Comparison of ENCODE assay signal across 1 cellular context in genomic region chr6:144647971-144648651, GRCh38.
TF ChIP-seq lines count a peak whose summit lies in the region.

No MANE protein-coding gene starts in this region.

TF ChIP-seq in A549, 52 proteins besides CTCF, POLR2A, EP300 and RAD21 (continued from another document):
- TF ChIP-seq, protein P1, sequence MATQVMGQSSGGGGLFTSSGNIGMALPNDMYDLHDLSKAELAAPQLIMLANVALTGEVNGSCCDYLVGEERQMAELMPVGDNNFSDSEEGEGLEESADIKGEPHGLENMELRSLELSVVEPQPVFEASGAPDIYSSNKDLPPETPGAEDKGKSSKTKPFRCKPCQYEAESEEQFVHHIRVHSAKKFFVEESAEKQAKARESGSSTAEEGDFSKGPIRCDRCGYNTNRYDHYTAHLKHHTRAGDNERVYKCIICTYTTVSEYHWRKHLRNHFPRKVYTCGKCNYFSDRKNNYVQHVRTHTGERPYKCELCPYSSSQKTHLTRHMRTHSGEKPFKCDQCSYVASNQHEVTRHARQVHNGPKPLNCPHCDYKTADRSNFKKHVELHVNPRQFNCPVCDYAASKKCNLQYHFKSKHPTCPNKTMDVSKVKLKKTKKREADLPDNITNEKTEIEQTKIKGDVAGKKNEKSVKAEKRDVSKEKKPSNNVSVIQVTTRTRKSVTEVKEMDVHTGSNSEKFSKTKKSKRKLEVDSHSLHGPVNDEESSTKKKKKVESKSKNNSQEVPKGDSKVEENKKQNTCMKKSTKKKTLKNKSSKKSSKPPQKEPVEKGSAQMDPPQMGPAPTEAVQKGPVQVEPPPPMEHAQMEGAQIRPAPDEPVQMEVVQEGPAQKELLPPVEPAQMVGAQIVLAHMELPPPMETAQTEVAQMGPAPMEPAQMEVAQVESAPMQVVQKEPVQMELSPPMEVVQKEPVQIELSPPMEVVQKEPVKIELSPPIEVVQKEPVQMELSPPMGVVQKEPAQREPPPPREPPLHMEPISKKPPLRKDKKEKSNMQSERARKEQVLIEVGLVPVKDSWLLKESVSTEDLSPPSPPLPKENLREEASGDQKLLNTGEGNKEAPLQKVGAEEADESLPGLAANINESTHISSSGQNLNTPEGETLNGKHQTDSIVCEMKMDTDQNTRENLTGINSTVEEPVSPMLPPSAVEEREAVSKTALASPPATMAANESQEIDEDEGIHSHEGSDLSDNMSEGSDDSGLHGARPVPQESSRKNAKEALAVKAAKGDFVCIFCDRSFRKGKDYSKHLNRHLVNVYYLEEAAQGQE (IDR thresholded peaks at IDR 0.05), result no peak
- TF ChIP-seq JUN (IDR thresholded peaks at IDR 0.05) (no peak), SREBF2 (IDR thresholded peaks at IDR 0.05) (no peak), CEBPB (IDR thresholded peaks at IDR 0.05) (peak; percentile 34 to 78; a peak in 3 of 4 replicates), E2F6 (IDR thresholded peaks at IDR 0.05; ENCODE audit: borderline replicate concordance, low read depth) (no peak)
